ENCODE assay signal across 17 cellular contexts in the genomic region with DNA sequence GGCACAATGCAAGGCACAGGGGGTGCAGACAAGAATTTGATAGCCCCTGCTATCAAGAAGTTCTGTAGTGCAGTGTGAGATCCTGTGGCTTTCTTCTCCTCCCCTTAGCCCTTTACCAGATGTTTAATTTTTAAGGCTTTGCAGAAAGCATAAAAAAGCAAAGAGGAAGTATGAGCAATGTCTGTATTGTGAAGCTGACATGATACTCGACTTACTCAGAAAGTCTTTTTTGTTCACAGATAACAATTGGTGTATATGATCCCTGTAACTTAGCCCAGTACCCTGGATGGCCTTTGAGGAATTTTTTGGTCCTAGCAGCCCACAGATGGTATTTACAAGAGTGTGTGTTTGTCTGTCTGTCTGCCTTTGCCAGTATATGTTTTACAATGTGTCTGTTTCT. TPM values are rescaled to one million over a fixed set of nuclear protein-coding genes. Genes with fewer than 3 reads are reported as not detected.
DNase-seq lines count a peak whose midpoint lies in the region; ATAC-seq and TF ChIP-seq lines count a peak whose summit lies in the region.
"Had no signal": no experiment of that assay in that cellular context is flagged by ENCODE, and none has a peak within 500 bp of the region (broad histone marks: within the 10 kb centered on the region; RNA-seq: fewer than 3 reads in every experiment).

No MANE protein-coding gene starts in this region.

- H3K27ac Mint-ChIP-seq in stimulated activated naive CD8-positive, alpha-beta T cell treated with anti-CD3 and anti-CD28 coated beads, Interleukin-15, Interleukin-2, amounts not matched to agents 100 ng/mL and 50 ng/mL, for 24 hours, result peak overlapping the region; percentile 46
- no peak overlapping the region for H3K27ac Mint-ChIP-seq in stimulated activated naive CD8-positive, alpha-beta T cell treated with anti-CD3 and anti-CD28 coated beads, Interleukin-15, amount 100 ng/mL, for 72 hours

- H3K9ac ChIP-seq in fibroblast of lung (ENCODE audit: insufficient read depth, low read length), result no peak overlapping the region

- H3K4me3 Mint-ChIP-seq in stimulated activated naive CD8-positive, alpha-beta T cell treated with anti-CD3 and anti-CD28 coated beads, Interleukin-15, Interleukin-2, amounts not matched to agents 100 ng/mL and 50 ng/mL, for 24 hours, result no peak overlapping the region
- no peak overlapping the region for H3K4me3 Mint-ChIP-seq in stimulated activated naive CD8-positive, alpha-beta T cell treated with anti-CD3 and anti-CD28 coated beads, Interleukin-15, amount 100 ng/mL, for 72 hours

- no peak for TF ChIP-seq CTCF in fibroblast of lung (conservative IDR thresholded peaks at IDR 0.05 in 1 of 2, IDR thresholded peaks at IDR 0.05 in 1 of 2; ENCODE audit: low read depth in 1 of 2, low read length in 2 of 2)
- TF ChIP-seq CTCF in uterus (IDR thresholded peaks at IDR 0.05), result no peak

- H3K9me3 ChIP-seq in SJSA1 (replicated peaks), result no peaks in the 10 kb centered on the region
- H3K9me3 ChIP-seq in fibroblast of lung (ENCODE audit: control insufficient read depth, insufficient read depth, low read depth, low read length), result no peaks in the 10 kb centered on the region
- no peaks in the 10 kb centered on the region for H3K9me3 ChIP-seq in uterus
- H3K9me3 ChIP-seq: upper lobe of right lung had no signal

- H3K36me3 Mint-ChIP-seq in stimulated activated naive CD8-positive, alpha-beta T cell treated with anti-CD3 and anti-CD28 coated beads, Interleukin-15, Interleukin-2, amounts not matched to agents 100 ng/mL and 50 ng/mL, for 24 hours (ENCODE audit: low read depth), result peaks cover 44% of the 10 kb centered on the region

- intact Hi-C loops in uterus (cut with DNase I; ENCODE audit: low total_unique reads), result loop anchor here (5.0 to 10.0 kb wide), 2 partner anchors 266 to 329 kb away; no protein-coding TSS in a partner anchor

- H3K36me3 ChIP-seq in SJSA1 (peaks cover 26% of the 10 kb centered on the region), fibroblast of lung (ENCODE audit: control insufficient read depth, insufficient read depth, low read length) (no peaks in the 10 kb centered on the region), uterus (no peaks in the 10 kb centered on the region)

- H3K4me1 Mint-ChIP-seq in stimulated activated naive CD8-positive, alpha-beta T cell treated with anti-CD3 and anti-CD28 coated beads, Interleukin-15, Interleukin-2, amounts not matched to agents 100 ng/mL and 50 ng/mL, for 24 hours (ENCODE audit: low read depth), result peaks cover 2% of the 10 kb centered on the region
- H3K4me1 Mint-ChIP-seq in stimulated activated naive CD8-positive, alpha-beta T cell treated with anti-CD3 and anti-CD28 coated beads, Interleukin-15, amount 100 ng/mL, for 72 hours, result peaks cover 5% of the 10 kb centered on the region

- H3K4me2 ChIP-seq in fibroblast of lung (ENCODE audit: extremely low read depth, insufficient read depth, low read length), result no peak overlapping the region

- H3K4me1 ChIP-seq in SJSA1 (replicated peaks) (peaks cover 29% of the 10 kb centered on the region), fibroblast of lung (ENCODE audit: control insufficient read depth, extremely low read depth, insufficient read depth, low read length) (peaks cover 2% of the 10 kb centered on the region), uterus (no peaks in the 10 kb centered on the region)
- H3K4me1 ChIP-seq: upper lobe of right lung had no signal

- H3K4me3 ChIP-seq in SJSA1, result no peak overlapping the region
- H3K4me3 ChIP-seq in fibroblast of lung (replicated peaks in 1 of 4; ENCODE audit: control extremely low read depth in 1 of 4, insufficient read depth in 1 of 4, low read depth in 3 of 4, low read length in 4 of 4), result no peak overlapping the region
- no peak overlapping the region for H3K4me3 ChIP-seq in uterus
- H3K4me3 ChIP-seq: dorsolateral prefrontal cortex, upper lobe of right lung had no signal

- H3K27me3 ChIP-seq in SJSA1 (replicated peaks), result no peaks in the 10 kb centered on the region
- H3K27me3 ChIP-seq in fibroblast of lung (ENCODE audit: control insufficient read depth, insufficient read depth, low read length), result no peaks in the 10 kb centered on the region
- H3K27me3 ChIP-seq in uterus, result no peaks in the 10 kb centered on the region
- H3K27me3 ChIP-seq: dorsolateral prefrontal cortex, upper lobe of right lung had no signal

- H3K9me3 Mint-ChIP-seq in stimulated activated naive CD8-positive, alpha-beta T cell treated with anti-CD3 and anti-CD28 coated beads, Interleukin-15, Interleukin-2, amounts not matched to agents 100 ng/mL and 50 ng/mL, for 24 hours, result no peaks in the 10 kb centered on the region
- H3K9me3 Mint-ChIP-seq in stimulated activated naive CD8-positive, alpha-beta T cell treated with anti-CD3 and anti-CD28 coated beads, Interleukin-15, amount 100 ng/mL, for 72 hours, result no peaks in the 10 kb centered on the region

- no peak for ATAC-seq in stimulated activated naive CD8-positive, alpha-beta T cell treated with anti-CD3 and anti-CD28 coated beads, Interleukin-15, amount 100 ng/mL, for 72 hours
- ATAC-seq: Right ventricle myocardium inferior, upper lobe of right lung had no signal

- H3K79me2 ChIP-seq in fibroblast of lung (ENCODE audit: control insufficient read depth, insufficient read depth, low read length), result no peaks in the 10 kb centered on the region

- H3K27ac ChIP-seq in SJSA1, result peak overlapping the region; percentile 16
- no peak overlapping the region for H3K27ac ChIP-seq in fibroblast of lung (ENCODE audit: insufficient read depth, low read length)
- H3K27ac ChIP-seq in uterus, result no peak overlapping the region
- H3K27ac ChIP-seq: dorsolateral prefrontal cortex, upper lobe of right lung had no signal

- H4K20me1 ChIP-seq in fibroblast of lung (ENCODE audit: control insufficient read depth, extremely low read depth, insufficient read depth, low read length), result no peaks in the 10 kb centered on the region

- DNase-seq in stimulated activated naive CD8-positive, alpha-beta T cell treated with anti-CD3 and anti-CD28 coated beads, Interleukin-15, amount 100 ng/mL, for 72 hours, result no peak
- peak in 1 of 2 experiments; percentile 49 for DNase-seq in SJSA1 (ENCODE audit: low read depth in 1 of 2, low spot score in 2 of 2)
- peak; percentile 4 to 51 for DNase-seq in fibroblast of lung (ENCODE audit: low read depth in 2 of 2)
- DNase-seq in uterus, result no peak
- DNase-seq in stimulated activated naive CD4-positive, alpha-beta T cell (lab: John Stamatoyannopoulos, UW), result no peak
- no peak for DNase-seq in NCI-H510A (lab: John Stamatoyannopoulos, UW)
- no peak for DNase-seq in DMS79 (lab: John Stamatoyannopoulos, UW)
- DNase-seq: C1 segment of cervical spinal cord; dorsolateral prefrontal cortex; Karpas-422; kidney glomerular epithelial cell; NCI-H2029 treated with DMSO at 0.1 percent for 48 hours; NCI-H82; stimulated activated CD8-positive, alpha-beta memory T cell treated with anti-CD3 and anti-CD28 coated beads, Interleukin-4, amount 100 ng/mL, for 48 hours; upper lobe of right lung had no signal

- no peak for TF ChIP-seq POLR2A in uterus (IDR thresholded peaks at IDR 0.05)

- no peak overlapping the region for H2AFZ ChIP-seq in fibroblast of lung (ENCODE audit: low read length)

- H3K27me3 Mint-ChIP-seq in stimulated activated naive CD8-positive, alpha-beta T cell treated with anti-CD3 and anti-CD28 coated beads, Interleukin-15, Interleukin-2, amounts not matched to agents 100 ng/mL and 50 ng/mL, for 24 hours, result no peaks in the 10 kb centered on the region
- no peaks in the 10 kb centered on the region for H3K27me3 Mint-ChIP-seq in stimulated activated naive CD8-positive, alpha-beta T cell treated with anti-CD3 and anti-CD28 coated beads, Interleukin-15, amount 100 ng/mL, for 72 hours

RNA-seq across cellular contexts. Expression of a gene that starts 58.9 kb away (rescaled TPM):
- 36.7 and 45.2 TPM in 2 replicates for total RNA-seq in SJSA1 (2014; rRNA removed; shearing (Covaris generic))
- total RNA-seq in fibroblast of lung (56.5 and 60.9 TPM in 2 replicates), uterus (100 to 1,000 TPM in 2 of 4 donors, 10 to 100 TPM in 2; 54.8 to 126 (median 100) TPM)
- polyA plus RNA-seq in fibroblast of lung, result 50.8 and 61.5 TPM in 2 replicates
- 25.4 and 35.0 TPM in 2 replicates for polyA plus RNA-seq in fibroblast of lung (2012)
- polyA minus RNA-seq in fibroblast of lung (ENCODE audit: low replicate concordance), result 81.8 and 91.1 TPM in 2 replicates

Comparison
In these comparisons a context has a peak if more than half of its experiments do, and no peak if none do; other contexts are left out.
1. DNase-seq: peak in fibroblast of lung (2 of 2); none in stimulated activated naive CD8-positive, alpha-beta T cell treated with anti-CD3 and anti-CD28 coated beads, Interleukin-15, amount 100 ng/mL, for 72 hours (0 of 2), uterus (0 of 2), stimulated activated naive CD4-positive, alpha-beta T cell (0 of 6), NCI-H510A (single experiment) and DMS79 (single experiment).